In the genomic region with DNA sequence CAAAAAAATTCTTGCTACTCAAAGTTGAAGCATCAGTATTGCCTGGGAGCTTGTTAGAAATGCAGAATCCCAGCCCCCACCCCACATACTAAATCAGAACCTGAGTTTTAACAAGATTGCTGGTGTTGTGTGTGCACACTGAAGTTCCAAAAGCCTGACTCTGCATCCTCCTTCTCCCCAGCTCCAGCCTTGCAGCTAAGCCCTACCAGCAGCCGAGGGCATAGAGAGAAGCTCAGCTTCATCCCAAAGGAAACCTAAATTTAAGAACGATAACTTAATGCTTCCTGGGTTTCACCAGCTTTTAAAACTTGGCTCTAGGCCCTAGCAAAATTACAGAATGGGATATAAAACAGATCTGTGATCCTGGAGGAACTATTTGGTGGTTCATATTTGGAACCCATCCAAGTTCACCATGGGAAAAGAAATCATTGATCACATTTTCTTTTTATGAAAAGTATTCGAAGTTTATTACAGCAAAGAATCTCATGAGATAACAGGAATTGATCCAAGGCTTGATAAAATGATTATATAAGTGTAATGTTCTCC, we compare ENCODE assay signal across 26 cellular contexts. TPM values are rescaled to one million over a fixed set of nuclear protein-coding genes. Genes with fewer than 3 reads are reported as not detected.
"Had no signal": no experiment of that assay in that cellular context is flagged by ENCODE, and none has a peak within 500 bp of the region (broad histone marks: within the 10 kb centered on the region; RNA-seq: fewer than 3 reads in every experiment).

No MANE protein-coding gene starts in this region.

- H3K36me3 ChIP-seq: right atrium auricular region, sigmoid colon, thoracic aorta, transverse colon had no signal

- H3K4me3 ChIP-seq: dorsolateral prefrontal cortex, lung, right atrium auricular region, sigmoid colon, skin epidermis, thoracic aorta, transverse colon had no signal

- DNase-seq: cortex of kidney; dorsolateral prefrontal cortex; effector CD8-positive, alpha-beta T cell; immature natural killer cell; kidney; left cardiac atrium; left ventricle myocardium superior; mesendoderm; naive thymus-derived CD4-positive, alpha-beta T cell; nephron progenitor cell; sigmoid colon; stimulated activated CD4-positive, alpha-beta T cell treated with anti-CD3 and anti-CD28 coated beads, Interleukin-2, amount 100 ng/mL, for 24 hours; stimulated activated CD4-positive, alpha-beta T cell treated with anti-CD3 and anti-CD28 coated beads, Interleukin-4, amount 100 ng/mL, for 4 hours; stimulated activated naive B cell treated with anti-CD40 and anti-IgM and Interleukin-4, amounts not matched to agents 10 μg/mL and 1 μg/mL and 100 μg/mL, for 72 hours; stimulated activated naive CD8-positive, alpha-beta T cell treated with anti-CD3 and anti-CD28 coated beads, Interleukin-15, amount 100 ng/mL, for 72 hours; substantia nigra; transverse colon had no signal

- H3K27ac ChIP-seq: skin epidermis, thoracic aorta had no signal

- H3K27me3 ChIP-seq: dorsolateral prefrontal cortex, right atrium auricular region, sigmoid colon, transverse colon had no signal

- ATAC-seq: naive thymus-derived CD4-positive, alpha-beta T cell; stimulated activated naive B cell treated with anti-CD40 and anti-IgM and Interleukin-4, amounts not matched to agents 10 μg/mL and 1 μg/mL and 100 μg/mL, for 72 hours; stimulated activated naive CD8-positive, alpha-beta T cell treated with anti-CD3 and anti-CD28 coated beads, Interleukin-15, amount 100 ng/mL, for 72 hours had no signal

- H3K9me3 ChIP-seq: sigmoid colon, thoracic aorta, transverse colon had no signal

RNA-seq across cellular contexts. Expression of a gene that starts 11.1 kb away (rescaled TPM):
- total RNA-seq: fibroblast of lung; frontal cortex; kidney; naive thymus-derived CD4-positive, alpha-beta T cell; omental fat pad; pulmonary artery endothelial cell; thoracic aorta; ureter had no signal

RNA-seq across cellular contexts. Expression of a gene that starts 49.2 kb away (rescaled TPM):
- total RNA-seq: fibroblast of lung; frontal cortex; kidney; left cardiac atrium; left ventricle myocardium superior; naive thymus-derived CD4-positive, alpha-beta T cell; omental fat pad; pulmonary artery endothelial cell; right atrium auricular region; thoracic aorta; ureter had no signal
